ENCODE assay signal across 8 cellular contexts in genomic region chr5:157273131-157273556, GRCh38. TPM values are rescaled to one million over a fixed set of nuclear protein-coding genes. Genes with fewer than 3 reads are reported as not detected.
DNase-seq lines count a peak whose midpoint lies in the region; ATAC-seq and TF ChIP-seq lines count a peak whose summit lies in the region.

No MANE protein-coding gene starts in this region.

- peaks cover 17% of the 10 kb centered on the region for H4K20me1 ChIP-seq in DND-41 (ENCODE audit: insufficient read depth, low read length)

- peak overlapping the region; percentile 62 for H3K9ac ChIP-seq in DND-41 (ENCODE audit: low read depth, low read length)

- peaks cover 95% of the 10 kb centered on the region for H3K79me2 ChIP-seq in DND-41 (ENCODE audit: insufficient read depth, low read length)

- H3K4me2 ChIP-seq in DND-41 (ENCODE audit: insufficient read depth, low read length): peak overlapping the region; percentile 92

- TF ChIP-seq CTCF in DND-41 (IDR thresholded peaks at IDR 0.05; ENCODE audit: borderline replicate concordance, extremely low read depth, low read length, poor library complexity, severe bottlenecking): no peak
- no peak for TF ChIP-seq CTCF in esophagus squamous epithelium (IDR thresholded peaks at IDR 0.05)

- intact Hi-C loops in esophagus squamous epithelium (cut with DNase I): no loop called here

- DNase-seq in DND-41: no peak
- peak; percentile 53 to 58 for DNase-seq in activated T-cell treated with anti-CD3 and anti-CD28 coated beads, Interleukin-2, amount 50 U/mL, for 48 hours
- no peak for DNase-seq in central memory CD4-positive, alpha-beta T cell
- DNase-seq in esophagus squamous epithelium (lab: John Stamatoyannopoulos, UW): no peak
- DNase-seq in NCI-H446 treated with DMSO at 0.1 percent for 48 hours (lab: John Stamatoyannopoulos, UW): no peak
- no peak for DNase-seq in superior temporal gyrus (ENCODE audit: extremely low spot score)

- no peak for ATAC-seq in DND-41 (ENCODE audit: insufficient read depth, low read depth)
- ATAC-seq in GM19395 (IDR thresholded peaks at IDR 0.05; ENCODE audit: unreplicated experiment): peak; percentile 59
- peak; percentile 50 for ATAC-seq in HG03342 (IDR thresholded peaks at IDR 0.05; ENCODE audit: unreplicated experiment)

- peak overlapping the region; percentile 97 for H3K27ac ChIP-seq in DND-41 (ENCODE audit: low read length)
- peak overlapping the region in 2 of 4 donors; percentile 52 to 67 for H3K27ac ChIP-seq in esophagus squamous epithelium

- no peak overlapping the region for H2AFZ ChIP-seq in DND-41 (ENCODE audit: low read depth, low read length)

- H3K4me1 ChIP-seq in DND-41 (ENCODE audit: insufficient read depth, low read length) (peaks cover 74% of the 10 kb centered on the region), esophagus squamous epithelium (peaks cover 0 to 5% (median 0%) of the 10 kb centered on the region in 3 donors)

- H3K27me3 ChIP-seq in DND-41 (ENCODE audit: insufficient read depth, low read length, poor library complexity): no peaks in the 10 kb centered on the region
- no peaks in the 10 kb centered on the region for H3K27me3 ChIP-seq in esophagus squamous epithelium

- WGBS in esophagus squamous epithelium, 2 donors: 30 to 73% methylated on average over 1 of the region's 1 CpG

- no peak for TF ChIP-seq POLR2A in esophagus squamous epithelium (IDR thresholded peaks at IDR 0.05)

- no peaks in the 10 kb centered on the region for H3K9me3 ChIP-seq in DND-41 (ENCODE audit: insufficient read depth, low read length, severe bottlenecking)
- no peaks in the 10 kb centered on the region for H3K9me3 ChIP-seq in esophagus squamous epithelium

- H3K36me3 ChIP-seq in DND-41 (ENCODE audit: insufficient read depth, low read length): peaks cover 55% of the 10 kb centered on the region
- H3K36me3 ChIP-seq in esophagus squamous epithelium: no peaks in the 10 kb centered on the region

- H3K4me3 ChIP-seq in DND-41 (ENCODE audit: low read depth in 1 of 2, low read length in 2 of 2) (peak overlapping the region in 1 of 2 experiments; percentile 3; a peak in 1 of 4 replicates), esophagus squamous epithelium (no peak overlapping the region)

RNA-seq across cellular contexts. Expression of gene CYFIP2, which starts 7.2 kb away (rescaled TPM):
- total RNA-seq in esophagus squamous epithelium: 10 to 100 TPM in 1 of 4 donors, 1 to 10 TPM in 3; 4.2 to 10.3 (median 8.1) TPM

Comparison
In these comparisons a context has a peak if more than half of its experiments do, and no peak if none do; other contexts are left out.
1. DNase-seq: peak in activated T-cell treated with anti-CD3 and anti-CD28 coated beads, Interleukin-2, amount 50 U/mL, for 48 hours (2 of 2); none in DND-41 (single experiment), central memory CD4-positive, alpha-beta T cell (single experiment), esophagus squamous epithelium (single experiment), NCI-H446 treated with DMSO at 0.1 percent for 48 hours (single experiment) and superior temporal gyrus (single experiment).